ENCODE assay signal across 9 cellular contexts in the genomic region with DNA sequence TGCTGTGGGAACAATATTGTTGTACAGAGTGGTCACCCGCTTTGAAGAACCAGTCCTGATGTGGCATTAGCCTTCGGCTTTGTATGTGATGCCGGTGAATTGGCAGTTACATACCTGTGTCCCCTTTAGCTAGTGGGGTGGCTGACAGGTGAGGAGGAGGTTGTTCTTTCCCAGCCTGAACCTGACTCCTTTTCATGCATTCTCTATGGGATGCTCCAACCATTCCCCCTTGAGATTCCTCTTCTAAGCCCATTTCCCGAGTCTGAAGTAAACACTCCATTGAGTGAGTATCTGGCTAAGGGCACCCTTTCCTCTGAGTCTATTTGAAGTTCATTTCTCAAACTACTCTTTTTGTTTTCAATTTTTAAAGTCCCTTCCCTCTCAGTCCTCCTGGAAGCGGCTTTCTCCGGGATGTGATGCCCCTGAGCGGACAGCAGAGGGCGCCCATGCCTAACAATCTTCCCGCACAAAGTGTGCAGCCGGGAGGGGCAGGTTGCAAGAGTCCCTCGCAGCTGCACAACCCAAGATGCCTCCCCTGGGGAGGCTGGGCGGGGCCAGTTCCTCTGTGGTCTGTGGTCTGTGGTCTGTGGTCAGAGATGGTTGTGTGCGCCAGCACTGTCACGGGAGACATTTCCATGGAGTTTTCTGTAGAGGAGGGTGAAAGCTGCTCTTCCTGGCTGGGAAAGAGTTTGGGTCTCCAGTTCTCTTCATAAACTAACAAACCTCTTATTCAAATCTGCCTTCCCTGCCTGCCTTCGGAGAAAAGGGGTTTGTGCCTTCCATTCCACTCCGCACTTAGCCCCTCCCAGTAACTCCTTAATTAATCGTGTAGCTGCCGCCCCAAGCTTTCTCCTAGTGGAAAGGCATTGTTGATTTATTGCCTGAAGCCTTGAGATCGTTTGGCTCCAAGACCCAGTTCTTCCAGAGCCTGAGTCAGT. TPM values are rescaled to one million over a fixed set of nuclear protein-coding genes. Genes with fewer than 3 reads are reported as not detected.
DNase-seq lines count a peak whose midpoint lies in the region; ATAC-seq lines count a peak whose summit lies in the region.
"Had no signal": no experiment of that assay in that cellular context is flagged by ENCODE, and none has a peak within 500 bp of the region (broad histone marks: within the 10 kb centered on the region; RNA-seq: fewer than 3 reads in every experiment).

No MANE protein-coding gene starts in this region.

- intact Hi-C loops in left colon (cut with DNase I, micrococcal nuclease) = loop anchor here in 1 of 2 donors (5.0 kb wide), 1 partner anchor 199 kb away; no protein-coding TSS in a partner anchor

- DNase-seq in Ammon's horn (ENCODE audit: low spot score) (peak; percentile 89), NCI-H2227 (lab: John Stamatoyannopoulos, UW; ENCODE audit: unreplicated experiment) (peak; percentile 92), left colon (peak; percentile 78 to 83)
- peak; percentile 80 for DNase-seq in activated CD4-positive, CD25-positive, alpha-beta regulatory T cell treated with anti-CD3 and anti-CD28 coated beads, Interleukin-2, amount 50 U/mL, for 16 hours (ENCODE audit: low read depth, low spot score)
- DNase-seq in central memory CD4-positive, alpha-beta T cell = peak; percentile 93
- peak; percentile 77 for DNase-seq in stimulated activated CD4-positive, alpha-beta T cell treated with anti-CD3 and anti-CD28 coated beads, Interleukin-2, amount 100 ng/mL, for 4 hours (ENCODE audit: low read depth)

- ATAC-seq in GM19023 (IDR thresholded peaks at IDR 0.05; ENCODE audit: unreplicated experiment) (peak; percentile 97), HG03175 (IDR thresholded peaks at IDR 0.05; ENCODE audit: unreplicated experiment) (peak; percentile 98), left colon (peak; percentile 87)

RNA-seq across cellular contexts. Expression of a gene that starts 36.4 kb away (rescaled TPM):
- under 1 TPM; 0.64 to 0.73 TPM for total RNA-seq in left colon
- total RNA-seq: T-helper 2 cell treated with Interferon-gamma antibody and Interleukin-4, amounts not matched to agents 100 ng/mL and 5 ng/mL, for 36 hours had no signal

RNA-seq across cellular contexts. Expression of a gene that starts 52.0 kb away (rescaled TPM):
- total RNA-seq in left colon = under 1 TPM; 0.27 to 0.78 TPM
- total RNA-seq: T-helper 2 cell treated with Interferon-gamma antibody and Interleukin-4, amounts not matched to agents 100 ng/mL and 5 ng/mL, for 36 hours had no signal

Comparison
In these comparisons a context has a peak if more than half of its experiments do, and no peak if none do; other contexts are left out.
1. Peak in every context shown above with its lines: DNase-seq and ATAC-seq.